ENCODE assay signal across 8 cellular contexts in the genomic region with DNA sequence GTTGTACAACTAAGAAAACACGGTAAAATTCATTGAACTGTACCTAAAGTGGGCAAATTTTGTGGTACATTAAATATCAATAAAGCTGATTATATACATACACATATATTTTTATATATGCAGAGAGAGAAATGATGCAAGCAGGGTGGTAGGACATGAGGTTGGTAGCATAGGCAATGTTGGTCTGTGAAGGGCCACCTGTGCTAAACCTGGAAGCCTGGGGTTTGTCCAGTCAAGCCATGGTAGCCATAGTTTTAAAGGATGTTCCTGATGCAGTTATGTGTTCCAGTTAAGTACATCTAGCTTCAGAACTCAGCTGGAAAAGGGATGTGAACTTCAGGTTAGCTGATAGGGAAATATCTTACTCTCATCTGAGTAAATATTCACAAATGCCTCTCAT.
DNase-seq lines count a peak whose midpoint lies in the region; ATAC-seq and TF ChIP-seq lines count a peak whose summit lies in the region.

No MANE protein-coding gene starts in this region.

- H3K4me3 Mint-ChIP-seq in GM23338 = peak overlapping the region; percentile 96
- peak overlapping the region; percentile 99 for H3K4me3 Mint-ChIP-seq in activated CD8-positive, alpha-beta T cell treated with anti-CD3 and anti-CD28 coated beads for 36 hours
- peak overlapping the region; percentile 15 to 99 (median 91) for H3K4me3 Mint-ChIP-seq in naive B cell

- H3K9me3 ChIP-seq in BLaER1 treated with 17β-estradiol and CSF1 and Interleukin-3, amounts not matched to agents 10 nM and 100 nM (replicated peaks in 1 of 11) = peaks cover 16 to 24% (median 22%) of the 10 kb centered on the region in 11 experiments

- CTCF ChIA-PET in activated CD8-positive, alpha-beta T cell treated with anti-CD3 and anti-CD28 coated beads for 36 hours (lab: Charles Lee) = interaction anchor here (1.3 to 4.8 kb wide), 3 partner anchors 9 to 42 kb away, joined by 3 to 25 read pairs (median 25); a partner anchor contains a TSS

- H3K27me3 Mint-ChIP-seq in GM23338 (ENCODE audit: insufficient read depth, low read depth, poor library complexity) = peaks cover 30% of the 10 kb centered on the region
- peaks cover 2% of the 10 kb centered on the region for H3K27me3 Mint-ChIP-seq in activated CD8-positive, alpha-beta T cell treated with anti-CD3 and anti-CD28 coated beads for 36 hours
- no peaks in the 10 kb centered on the region for H3K27me3 Mint-ChIP-seq in naive B cell

- peak overlapping the region; percentile 89 to 97 (median 95); a peak in 19 of 22 replicates for H3K9ac ChIP-seq in BLaER1 treated with 17β-estradiol and CSF1 and Interleukin-3, amounts not matched to agents 10 nM and 100 nM

- no peaks in the 10 kb centered on the region for H3K9me2 ChIP-seq in GM23338 (ENCODE audit: insufficient read depth)

- ATAC-seq in GM23338 = no peak
- no peak for ATAC-seq in activated CD8-positive, alpha-beta T cell treated with anti-CD3 and anti-CD28 coated beads for 36 hours
- ATAC-seq in naive B cell (ENCODE audit: low read depth in 2 of 2) = no peak
- ATAC-seq in GM19023 (IDR thresholded peaks at IDR 0.05; ENCODE audit: unreplicated experiment) = no peak
- ATAC-seq in HG02884 (IDR thresholded peaks at IDR 0.05; ENCODE audit: unreplicated experiment) = no peak
- ATAC-seq in GM19035 (IDR thresholded peaks at IDR 0.05; ENCODE audit: unreplicated experiment) = no peak

- H3K4me2 ChIP-seq in BLaER1 treated with 17β-estradiol and CSF1 and Interleukin-3, amounts not matched to agents 10 nM and 100 nM = peak overlapping the region; percentile 84 to 96 (median 91); a peak in 21 of 22 replicates
- H3K4me2 ChIP-seq in GM23338 = peak overlapping the region; percentile 78

- H3K36me3 ChIP-seq in BLaER1 treated with 17β-estradiol and CSF1 and Interleukin-3, amounts not matched to agents 10 nM and 100 nM = no peaks in the 10 kb centered on the region
- no peaks in the 10 kb centered on the region for H3K36me3 ChIP-seq in GM23338 (ENCODE audit: insufficient read depth)

- H3K9me3 Mint-ChIP-seq in GM23338 (peaks cover 4% of the 10 kb centered on the region; the same call in 1 of the 3 replicates), naive B cell (peaks cover 2 to 29% (median 6%) of the 10 kb centered on the region in 7 donors)
- H3K9me3 Mint-ChIP-seq in activated CD8-positive, alpha-beta T cell treated with anti-CD3 and anti-CD28 coated beads for 36 hours = peaks cover 8% of the 10 kb centered on the region

- no peaks in the 10 kb centered on the region for H3K79me2 ChIP-seq in GM23338 (replicated peaks; ENCODE audit: insufficient read depth)

- no peak overlapping the region for H2AFZ ChIP-seq in GM23338

- H3K27ac Mint-ChIP-seq in GM23338 (peak overlapping the region; percentile 100), naive B cell (peak overlapping the region; percentile 99 to 100 (median 100))
- H3K27ac Mint-ChIP-seq in activated CD8-positive, alpha-beta T cell treated with anti-CD3 and anti-CD28 coated beads for 36 hours = peak overlapping the region; percentile 100

- H4K20me1 ChIP-seq in BLaER1 treated with 17β-estradiol and CSF1 and Interleukin-3, amounts not matched to agents 10 nM and 100 nM = no peaks in the 10 kb centered on the region
- H4K20me1 ChIP-seq in GM23338 (replicated peaks; ENCODE audit: insufficient read depth) = no peaks in the 10 kb centered on the region

- no peaks in the 10 kb centered on the region for H3K36me3 Mint-ChIP-seq in GM23338 (ENCODE audit: low read depth)
- H3K36me3 Mint-ChIP-seq in activated CD8-positive, alpha-beta T cell treated with anti-CD3 and anti-CD28 coated beads for 36 hours (ENCODE audit: low read depth) = peaks cover 4% of the 10 kb centered on the region
- H3K36me3 Mint-ChIP-seq in naive B cell = no peaks in the 10 kb centered on the region

- POLR2A ChIA-PET in activated CD8-positive, alpha-beta T cell treated with anti-CD3 and anti-CD28 coated beads for 36 hours (lab: Charles Lee) = interaction anchor here (0.8 to 23.0 kb wide), 9 partner anchors 8 to 1110 kb away, joined by 3 to 1376 read pairs (median 7); a partner anchor contains a TSS

- DNase-seq in GM23338 (ENCODE audit: low spot score) = no peak
- DNase-seq in activated CD8-positive, alpha-beta T cell treated with anti-CD3 and anti-CD28 coated beads for 36 hours = no peak
- DNase-seq in naive B cell = no peak
- DNase-seq in ureter (ENCODE audit: low spot score) = no peak

- H3K27me3 ChIP-seq in BLaER1 treated with 17β-estradiol and CSF1 and Interleukin-3, amounts not matched to agents 10 nM and 100 nM = no peaks in the 10 kb centered on the region
- no peaks in the 10 kb centered on the region for H3K27me3 ChIP-seq in GM23338 (ENCODE audit: insufficient read depth)

- H3K4me1 Mint-ChIP-seq in GM23338 = peaks cover 66% of the 10 kb centered on the region
- H3K4me1 Mint-ChIP-seq in activated CD8-positive, alpha-beta T cell treated with anti-CD3 and anti-CD28 coated beads for 36 hours (ENCODE audit: low read depth) = peaks cover 49% of the 10 kb centered on the region
- peaks cover 30 to 40% (median 30%) of the 10 kb centered on the region in 3 donors for H3K4me1 Mint-ChIP-seq in naive B cell

- H3F3A ChIP-seq in GM23338 (replicated peaks; ENCODE audit: low read depth) = 0 out of 2 replicates have a peak, but pooled peaks cover 7% of the 10 kb centered on the region

- intact Hi-C loops in activated CD8-positive, alpha-beta T cell treated with anti-CD3 and anti-CD28 coated beads for 36 hours (cut with micrococcal nuclease) = no loop called here

- H3K27ac ChIP-seq in BLaER1 treated with 17β-estradiol and CSF1 and Interleukin-3, amounts not matched to agents 10 nM and 100 nM = peak overlapping the region in 10 of 11 experiments; percentile 91 to 99 (median 98); a peak in 19 of 22 replicates
- peak overlapping the region; percentile 50; the same call in 1 of the 2 replicates for H3K27ac ChIP-seq in GM23338 (ENCODE audit: low read depth)

- H3K4me1 ChIP-seq in BLaER1 treated with 17β-estradiol and CSF1 and Interleukin-3, amounts not matched to agents 10 nM and 100 nM = peaks cover 24 to 37% (median 30%) of the 10 kb centered on the region in 10 experiments
- peaks cover 26% of the 10 kb centered on the region for H3K4me1 ChIP-seq in GM23338 (ENCODE audit: insufficient read depth)

- no peak for TF ChIP-seq CTCF in GM23338 (conservative IDR thresholded peaks at IDR 0.05; ENCODE audit: low read depth in 2 of 2)
- TF ChIP-seq CTCF in activated CD8-positive, alpha-beta T cell treated with anti-CD3 and anti-CD28 coated beads for 36 hours (IDR thresholded peaks at IDR 0.05) = no peak

- peak overlapping the region in 7 of 10 experiments; percentile 70 to 82 (median 75); a peak in 5 of 20 replicates for H3K4me3 ChIP-seq in BLaER1 treated with 17β-estradiol and CSF1 and Interleukin-3, amounts not matched to agents 10 nM and 100 nM
- peak overlapping the region; percentile 77 for H3K4me3 ChIP-seq in GM23338

TF ChIP-seq in GM23338, 12 proteins besides CTCF, POLR2A, EP300 and RAD21 (continues in another document):
- TF ChIP-seq EZH2phosphoT487 (IDR thresholded peaks at IDR 0.05; ENCODE audit: unreplicated experiment) = no peak
